In genomic region chr1:174414205-174414604, GRCh38 we compare ENCODE assay signal across 15 cellular contexts. TPM values are rescaled to one million over a fixed set of nuclear protein-coding genes. Genes with fewer than 3 reads are reported as not detected.
DNase-seq lines count a peak whose midpoint lies in the region; ATAC-seq and TF ChIP-seq lines count a peak whose summit lies in the region.
"Had no signal": no experiment of that assay in that cellular context is flagged by ENCODE, and none has a peak within 500 bp of the region (broad histone marks: within the 10 kb centered on the region; RNA-seq: fewer than 3 reads in every experiment).

No MANE protein-coding gene starts in this region.

- H3K9me3 Mint-ChIP-seq in stimulated activated memory B cell treated with anti-CD40 and anti-IgM and Interleukin-4, amounts not matched to agents 10 μg/mL and 1 μg/mL and 100 μg/mL, for 72 hours: peaks cover 8% of the 10 kb centered on the region

- peaks cover 34% of the 10 kb centered on the region for H3K36me3 Mint-ChIP-seq in stimulated activated memory B cell treated with anti-CD40 and anti-IgM and Interleukin-4, amounts not matched to agents 10 μg/mL and 1 μg/mL and 100 μg/mL, for 72 hours

- H3K27me3 Mint-ChIP-seq in stimulated activated memory B cell treated with anti-CD40 and anti-IgM and Interleukin-4, amounts not matched to agents 10 μg/mL and 1 μg/mL and 100 μg/mL, for 72 hours: no peaks in the 10 kb centered on the region
- H3K27me3 Mint-ChIP-seq: activated naive CD4-positive, alpha-beta T cell treated with anti-CD3 and anti-CD28 coated beads, Interleukin-2, amount 10 ng/mL, durations not matched to agents 7 days and 5 days had no signal

- no peak overlapping the region for H3K4me3 Mint-ChIP-seq in stimulated activated memory B cell treated with anti-CD40 and anti-IgM and Interleukin-4, amounts not matched to agents 10 μg/mL and 1 μg/mL and 100 μg/mL, for 72 hours
- H3K4me3 Mint-ChIP-seq: activated naive CD4-positive, alpha-beta T cell treated with anti-CD3 and anti-CD28 coated beads, Interleukin-2, amount 10 ng/mL, durations not matched to agents 7 days and 5 days had no signal

- H2AFZ ChIP-seq in MM.1S (ENCODE audit: low read length) (no peak overlapping the region), mammary epithelial cell (ENCODE audit: low read depth, low read length) (no peak overlapping the region)
- H2AFZ ChIP-seq: hepatocyte had no signal

- H3K9ac ChIP-seq in MM.1S (ENCODE audit: low read length): no peak overlapping the region
- H3K9ac ChIP-seq in mammary epithelial cell (ENCODE audit: insufficient read depth, low read length): no peak overlapping the region

- H3K27me3 ChIP-seq in right cardiac atrium (ENCODE audit: control insufficient read depth, insufficient read depth): no peaks in the 10 kb centered on the region
- no peaks in the 10 kb centered on the region for H3K27me3 ChIP-seq in MM.1S (replicated peaks; ENCODE audit: insufficient read depth, low read length)
- no peaks in the 10 kb centered on the region for H3K27me3 ChIP-seq in mammary epithelial cell (ENCODE audit: insufficient read depth, low read length)
- H3K27me3 ChIP-seq: esophagus squamous epithelium, hepatocyte, Peyer's patch, testis had no signal

- H3K9me3 ChIP-seq in right cardiac atrium (ENCODE audit: control insufficient read depth, low read length) (no peaks in the 10 kb centered on the region), MM.1S (replicated peaks; ENCODE audit: insufficient read depth, low read length) (no peaks in the 10 kb centered on the region), mammary epithelial cell (replicated peaks; ENCODE audit: insufficient read depth, low read length) (no peaks in the 10 kb centered on the region)
- H3K9me3 ChIP-seq: esophagus squamous epithelium, Peyer's patch, testis had no signal

- WGBS in right cardiac atrium: 40% methylated on average over 1 of the region's 1 CpG
- 100% methylated on average over 1 of the region's 1 CpG for WGBS in mammary epithelial cell (ENCODE audit: low coverage, missing lambda C conversion rate)

- H3K27ac ChIP-seq in right cardiac atrium (ENCODE audit: low read length) (no peak overlapping the region), MM.1S (ENCODE audit: low read length) (no peak overlapping the region), mammary epithelial cell (ENCODE audit: insufficient read depth, low read depth, low read length) (no peak overlapping the region)
- H3K27ac ChIP-seq: esophagus squamous epithelium, hepatocyte, Peyer's patch, testis had no signal

- dilution Hi-C loops in mammary epithelial cell (cut with HindIII; ENCODE audit: low sequenced_read_pairs): no loop called here

- ATAC-seq in right cardiac atrium: no peak
- ATAC-seq in Right ventricle myocardium superior (ENCODE audit: poor library complexity): no peak
- ATAC-seq in stimulated activated memory B cell treated with anti-CD40 and anti-IgM and Interleukin-4, amounts not matched to agents 10 μg/mL and 1 μg/mL and 100 μg/mL, for 72 hours: no peak
- ATAC-seq in GM18907 (IDR thresholded peaks at IDR 0.05; ENCODE audit: unreplicated experiment): no peak
- ATAC-seq in sciatic nerve: no peak
- ATAC-seq in HG02870 (IDR thresholded peaks at IDR 0.05; ENCODE audit: unreplicated experiment): no peak

- H3K36me3 ChIP-seq in MM.1S (replicated peaks; ENCODE audit: insufficient read depth, low read length) (no peaks in the 10 kb centered on the region), mammary epithelial cell (ENCODE audit: insufficient read depth, low read length) (no peaks in the 10 kb centered on the region)
- H3K36me3 ChIP-seq: esophagus squamous epithelium, Peyer's patch had no signal

- TF ChIP-seq CTCF in MM.1S (IDR thresholded peaks at IDR 0.05; ENCODE audit: low read length): no peak
- TF ChIP-seq CTCF in mammary epithelial cell (conservative IDR thresholded peaks at IDR 0.05 in 1 of 2, IDR thresholded peaks at IDR 0.05 in 1 of 2; ENCODE audit: extremely low read depth in 1 of 2, insufficient read depth in 1 of 2, low read depth in 1 of 2, low read length in 2 of 2): no peak

- CTCF ChIA-PET in mammary epithelial cell (lab: Charles Lee; ENCODE audit: low non-redundant PET): no interaction called here

- DNase-seq in right cardiac atrium (no peak), Right ventricle myocardium superior (no peak), MM.1S (peak; percentile 25), mammary epithelial cell (no peak), sciatic nerve (ENCODE audit: low spot score) (no peak)
- DNase-seq: activated naive CD4-positive, alpha-beta T cell treated with anti-CD3 and anti-CD28 coated beads, Interleukin-2, amount 10 ng/mL, durations not matched to agents 7 days and 5 days; esophagus squamous epithelium; NCI-H1105; Peyer's patch; stimulated activated CD4-positive, alpha-beta T cell treated with anti-CD3 and anti-CD28 coated beads, Interleukin-2, amount 100 ng/mL, for 48 hours; testis had no signal

- in situ Hi-C loops in mammary epithelial cell (cut with MboI; ENCODE audit: low sequenced_read_pairs in 2 of 2): no loop called here

- no TSS peak for BruUV-seq in mammary epithelial cell (replicated peaks; lab: Mats Ljungman, UMichigan)

- H3K4me1 ChIP-seq in right cardiac atrium (ENCODE audit: control insufficient read depth, insufficient read depth, low read length) (peaks cover 2% of the 10 kb centered on the region), MM.1S (ENCODE audit: low read length) (no peaks in the 10 kb centered on the region), mammary epithelial cell (ENCODE audit: insufficient read depth, low read length) (no peaks in the 10 kb centered on the region)
- H3K4me1 ChIP-seq: esophagus squamous epithelium, Peyer's patch, testis had no signal

- H3K4me1 Mint-ChIP-seq in stimulated activated memory B cell treated with anti-CD40 and anti-IgM and Interleukin-4, amounts not matched to agents 10 μg/mL and 1 μg/mL and 100 μg/mL, for 72 hours: peaks cover 38% of the 10 kb centered on the region

- no peaks in the 10 kb centered on the region for H3F3A ChIP-seq in MM.1S (ENCODE audit: insufficient read depth, low read length)

- H3K79me2 ChIP-seq in MM.1S (ENCODE audit: low read length): no peaks in the 10 kb centered on the region
- H3K79me2 ChIP-seq in mammary epithelial cell (ENCODE audit: insufficient read depth, low read length): no peaks in the 10 kb centered on the region
- H3K79me2 ChIP-seq: hepatocyte had no signal

- no peaks in the 10 kb centered on the region for H3K9me2 ChIP-seq in MM.1S (replicated peaks; ENCODE audit: insufficient read depth, low read length)

- H3K4me3 ChIP-seq in right cardiac atrium (ENCODE audit: low read length) (peak overlapping the region; percentile 35), MM.1S (ENCODE audit: low read length) (no peak overlapping the region), mammary epithelial cell (replicated peaks in 1 of 3; ENCODE audit: insufficient read depth in 1 of 3, low read depth in 2 of 3, low read length in 3 of 3) (no peak overlapping the region)
- H3K4me3 ChIP-seq: esophagus squamous epithelium, hepatocyte, Peyer's patch, testis had no signal

- H4K20me1 ChIP-seq in MM.1S (ENCODE audit: insufficient read depth, low read length) (no peaks in the 10 kb centered on the region), mammary epithelial cell (ENCODE audit: insufficient read depth, low read length) (no peaks in the 10 kb centered on the region)

- H3K27ac Mint-ChIP-seq in stimulated activated memory B cell treated with anti-CD40 and anti-IgM and Interleukin-4, amounts not matched to agents 10 μg/mL and 1 μg/mL and 100 μg/mL, for 72 hours: peak overlapping the region; percentile 63
- H3K27ac Mint-ChIP-seq: activated naive CD4-positive, alpha-beta T cell treated with anti-CD3 and anti-CD28 coated beads, Interleukin-2, amount 10 ng/mL, durations not matched to agents 7 days and 5 days had no signal

- peak overlapping the region; percentile 15; the same call in 1 of the 2 replicates for H3K4me2 ChIP-seq in MM.1S (ENCODE audit: low read depth, low read length)
- peak overlapping the region; percentile 35 for H3K4me2 ChIP-seq in mammary epithelial cell (ENCODE audit: insufficient read depth, low read depth, low read length)
- H3K4me2 ChIP-seq: hepatocyte had no signal

- intact Hi-C loops in right cardiac atrium (cut with DNase I) (no loop called here), Right ventricle myocardium superior (cut with DNase I) (no loop called here), mammary epithelial cell (cut with micrococcal nuclease) (no loop called here), sciatic nerve (cut with DNase I) (no loop called here)

RNA-seq across cellular contexts. Expression of gene GPR52, which starts 33.6 kb away (rescaled TPM):
- total RNA-seq in right cardiac atrium (1 to 10 TPM; 2.4 to 3.6 (median 3.4) TPM), Right ventricle myocardium superior (0.62 TPM), mammary epithelial cell (1 to 10 TPM; 1.8 to 3.2 TPM), sciatic nerve (4.6 TPM)
- polyA plus RNA-seq in right cardiac atrium (1.0 TPM), mammary epithelial cell (not detected)
- polyA minus RNA-seq in mammary epithelial cell: not detected
- polyA plus RNA-seq: hepatocyte had no signal
